11 cellular contexts compared by ENCODE assay signal in genomic region chr1:22447581-22448215, GRCh38. TPM values are rescaled to one million over a fixed set of nuclear protein-coding genes. Genes with fewer than 3 reads are reported as not detected.
DNase-seq lines count a peak whose midpoint lies in the region; ATAC-seq and TF ChIP-seq lines count a peak whose summit lies in the region.
"Had no signal": no experiment of that assay in that cellular context is flagged by ENCODE, and none has a peak within 500 bp of the region (broad histone marks: within the 10 kb centered on the region; RNA-seq: fewer than 3 reads in every experiment).

No MANE protein-coding gene starts in this region.

- CTCF ChIA-PET in BJ (lab: Yijun Ruan, JAX) = interaction anchor here (0.8 to 1.2 kb wide), 2 partner anchors 29 to 31 kb away, joined by 3 read pairs; no protein-coding TSS in a partner anchor

- ATAC-seq in HG02973 (IDR thresholded peaks at IDR 0.05; ENCODE audit: unreplicated experiment) (no peak), HG03095 (IDR thresholded peaks at IDR 0.05; ENCODE audit: unreplicated experiment) (no peak)
- ATAC-seq: stimulated activated memory B cell treated with anti-CD40 and anti-IgM and Interleukin-4, amounts not matched to agents 10 μg/mL and 1 μg/mL and 100 μg/mL, for 72 hours had no signal

- WGBS in neuronal stem cell (ENCODE audit: extremely low coverage in 2 of 2, insufficient read length in 2 of 2, insufficient replicate concordance in 1 of 2), 2 donors = no CpG with 5 or more reads among the region's 6 CpGs

- DNase-seq in BJ (ENCODE audit: low read depth) = peak; percentile 73
- peak; percentile 48 for DNase-seq in RKO (ENCODE audit: low spot score)
- peak; percentile 62 for DNase-seq in epithelial cell of esophagus (ENCODE audit: low read depth)
- DNase-seq in neuronal stem cell (ENCODE audit: low spot score) = no peak
- DNase-seq in stimulated activated CD8-positive, alpha-beta memory T cell treated with anti-CD3 and anti-CD28 coated beads, Interleukin-4, amount 100 ng/mL, for 48 hours = no peak
- DNase-seq in activated CD4-positive, alpha-beta T cell treated with anti-CD3 and anti-CD28 coated beads, Interleukin-2, amount 50 U/mL, for 48 hours = no peak
- DNase-seq: NCI-H1105 had no signal

- TF ChIP-seq CTCF in BJ (IDR thresholded peaks at IDR 0.05; ENCODE audit: insufficient read depth, low read depth, low read length) = no peak
- no peak for TF ChIP-seq CTCF in epithelial cell of esophagus (IDR thresholded peaks at IDR 0.05; ENCODE audit: insufficient read depth, low read depth, low read length, missing control alignments)

- no peak overlapping the region for H2BK120ac ChIP-seq in neuronal stem cell (ENCODE audit: low read depth, low read length)

- H3K27me3 ChIP-seq in BJ (ENCODE audit: control insufficient read depth, insufficient read depth, low read length) (no peaks in the 10 kb centered on the region), neuronal stem cell (ENCODE audit: control insufficient read depth in 3 of 3, insufficient read depth in 3 of 3, low read depth in 1 of 3, low read length in 3 of 3) (no peaks in the 10 kb centered on the region)
- H3K27me3 ChIP-seq: ovary had no signal

- no peak overlapping the region for H2BK12ac ChIP-seq in neuronal stem cell (ENCODE audit: low read length)

- H3K14ac ChIP-seq in neuronal stem cell (ENCODE audit: low read length) = no peak overlapping the region

- H2BK15ac ChIP-seq in neuronal stem cell (ENCODE audit: low read length) = no peak overlapping the region

- no peak overlapping the region for H3K18ac ChIP-seq in neuronal stem cell (ENCODE audit: low read length)

- H3K4me2 ChIP-seq in neuronal stem cell (ENCODE audit: insufficient read depth, low read length, poor library complexity, severe bottlenecking) = no peak overlapping the region

- POLR2A ChIA-PET in BJ (lab: Charles Lee) = no interaction called here

- H2BK5ac ChIP-seq in neuronal stem cell (ENCODE audit: low read length) = no peak overlapping the region

- no peak overlapping the region for H3K23ac ChIP-seq in neuronal stem cell (ENCODE audit: low read depth, low read length, poor library complexity)

- no peak overlapping the region for H4K91ac ChIP-seq in neuronal stem cell (ENCODE audit: low read depth, low read length, poor library complexity)

- peaks cover 0 to 10% of the 10 kb centered on the region in 2 donors for H3K9me3 ChIP-seq in neuronal stem cell (replicated peaks in 1 of 2; ENCODE audit: control insufficient read depth in 2 of 2, insufficient read depth in 1 of 2, low read depth in 1 of 2, low read length in 2 of 2)
- H3K9me3 ChIP-seq: ovary had no signal

- H4K8ac ChIP-seq in neuronal stem cell (ENCODE audit: low read depth, low read length) = no peak overlapping the region

- H3K36me3 ChIP-seq in BJ (ENCODE audit: control insufficient read depth, insufficient read depth, low read length) = no peaks in the 10 kb centered on the region
- H3K36me3 ChIP-seq in neuronal stem cell (replicated peaks in 1 of 2; ENCODE audit: control insufficient read depth in 2 of 2, insufficient read depth in 2 of 2, low read length in 2 of 2) = no peaks in the 10 kb centered on the region
- H3K36me3 ChIP-seq: ovary had no signal

- peaks cover 1 to 2% of the 10 kb centered on the region in 2 donors for H3K4me1 ChIP-seq in neuronal stem cell (ENCODE audit: control insufficient read depth in 2 of 2, insufficient read depth in 1 of 2, low read depth in 1 of 2, low read length in 2 of 2)

- H2AFZ ChIP-seq in neuronal stem cell (ENCODE audit: low read length) = peak overlapping the region; percentile 56

- H3K79me1 ChIP-seq in neuronal stem cell (ENCODE audit: low read depth, low read length) = no peaks in the 10 kb centered on the region

- H3K9ac ChIP-seq in neuronal stem cell (ENCODE audit: low read depth, low read length, poor library complexity) = no peak overlapping the region

- H2AK5ac ChIP-seq in neuronal stem cell (ENCODE audit: low read depth, low read length) = no peak overlapping the region

- no peak overlapping the region for H3K4ac ChIP-seq in neuronal stem cell (ENCODE audit: low read length)

- no peak overlapping the region for H3K27ac ChIP-seq in neuronal stem cell (replicated peaks; ENCODE audit: low read length)

- H3K4me3 ChIP-seq in BJ (ENCODE audit: low read depth, low read length) = no peak overlapping the region
- H3K4me3 ChIP-seq in epithelial cell of esophagus (ENCODE audit: low read length) = no peak overlapping the region
- H3K4me3 ChIP-seq in neuronal stem cell (ENCODE audit: low read length in 2 of 2) = no peak overlapping the region
- H3K4me3 ChIP-seq: ovary had no signal

RNA-seq across cellular contexts. Expression of gene ZBTB40, which starts 4.0 kb away (rescaled TPM):
- polyA plus RNA-seq in BJ (2011; rRNA removed) = 3.9 and 5.0 TPM in 2 replicates
- 10.2 and 10.7 TPM in 2 replicates for polyA minus RNA-seq in BJ (2011; rRNA and poly(A)+ RNA removed)
- 5.4 TPM for polyA plus RNA-seq in neuronal stem cell (2013, experiment 1 of 2)
- 5.3 TPM for polyA plus RNA-seq in neuronal stem cell (2013, experiment 2 of 2)

Comparison
In these comparisons a context has a peak if more than half of its experiments do, and no peak if none do; other contexts are left out.
1. DNase-seq: peak in BJ (single experiment), RKO (single experiment) and epithelial cell of esophagus (single experiment); none in neuronal stem cell (single experiment), stimulated activated CD8-positive, alpha-beta memory T cell treated with anti-CD3 and anti-CD28 coated beads, Interleukin-4, amount 100 ng/mL, for 48 hours (single experiment) and activated CD4-positive, alpha-beta T cell treated with anti-CD3 and anti-CD28 coated beads, Interleukin-2, amount 50 U/mL, for 48 hours (0 of 2).